In the genomic region with DNA sequence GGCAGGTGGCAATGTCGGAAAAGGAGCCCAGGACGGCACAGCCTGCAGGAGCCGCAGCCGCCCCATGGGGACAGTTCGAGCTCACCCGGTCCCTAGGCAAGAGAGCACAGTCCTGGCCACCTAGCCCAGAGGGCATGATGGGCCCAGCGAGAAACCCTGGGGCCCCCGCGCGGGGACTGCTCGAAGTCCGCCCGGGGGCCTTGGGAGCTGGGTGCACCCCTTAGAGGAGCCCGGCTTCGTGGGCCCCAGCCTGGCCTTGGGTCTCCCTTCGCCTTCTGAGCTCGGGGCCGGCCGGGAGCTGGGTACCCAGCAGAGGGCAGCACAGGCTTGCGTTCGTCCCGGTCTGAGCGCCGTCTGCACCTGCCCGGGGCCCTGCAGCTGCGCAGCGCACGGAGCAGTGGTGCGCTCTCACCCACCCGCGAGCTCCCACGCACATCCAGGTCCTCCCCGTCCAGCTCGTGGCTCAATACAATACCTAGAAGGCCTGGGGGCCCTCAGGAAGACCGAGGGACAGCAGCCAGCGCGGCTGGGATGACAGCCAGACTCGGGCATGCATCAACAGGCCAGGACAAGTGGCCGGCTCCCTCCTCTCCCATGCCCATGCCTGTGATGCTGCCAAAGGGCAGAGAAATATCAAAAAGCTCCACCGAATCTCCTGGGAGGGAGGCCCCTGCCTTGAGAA, we compare ENCODE assay signal across 8 cellular contexts.
A peak's percentile ranks its signal among the peaks of the same experiment; 100 is the strongest.
DNase-seq lines count a peak whose midpoint lies in the region; ATAC-seq and TF ChIP-seq lines count a peak whose summit lies in the region.

No MANE protein-coding gene starts in this region.

- no peak overlapping the region for H3K4me2 ChIP-seq in neural cell (ENCODE audit: low read length)

- no peak overlapping the region for H3K4me3 Mint-ChIP-seq in activated T-helper 1 cell treated with anti-CD3 and anti-CD28 coated beads, Interleukin-12 subunit alpha, Interleukin-12 subunit beta, Interleukin-2, Interleukin-4 antibody, amounts not matched to agents 30 ng/mL and 10 ng/mL and 1 ng/mL, durations not matched to agents 14 hours and 24 hours and 36 hours

- H3K9me2 ChIP-seq in neural cell (ENCODE audit: insufficient read depth, low read length) = no peaks in the 10 kb centered on the region

- H3K27me3 ChIP-seq in HUES6 (ENCODE audit: control insufficient read depth, insufficient read depth, low read length) = peaks cover 16% of the 10 kb centered on the region; the same call in 1 of the 2 replicates
- no peaks in the 10 kb centered on the region for H3K27me3 ChIP-seq in neural cell (ENCODE audit: insufficient read depth, low read depth, low read length)
- H3K27me3 ChIP-seq in stomach smooth muscle (ENCODE audit: control insufficient read depth in 1 of 2, insufficient read depth in 2 of 2, low read length in 2 of 2) = peaks cover 5 to 8% of the 10 kb centered on the region in 2 donors

- peaks cover 9% of the 10 kb centered on the region for H3K4me1 Mint-ChIP-seq in activated T-helper 1 cell treated with anti-CD3 and anti-CD28 coated beads, Interleukin-12 subunit alpha, Interleukin-12 subunit beta, Interleukin-2, Interleukin-4 antibody, amounts not matched to agents 30 ng/mL and 10 ng/mL and 1 ng/mL, durations not matched to agents 14 hours and 24 hours and 36 hours (ENCODE audit: low read depth)

- no peaks in the 10 kb centered on the region for H3K79me2 ChIP-seq in neural cell (replicated peaks; ENCODE audit: insufficient read depth, low read length)

- H3K27ac ChIP-seq in HUES6 (ENCODE audit: low read depth, low read length) (no peak overlapping the region), neural cell (ENCODE audit: low read length) (no peak overlapping the region), stomach smooth muscle (ENCODE audit: low read length) (no peak overlapping the region)

- H4K20me1 ChIP-seq in neural cell (ENCODE audit: insufficient read depth) = no peaks in the 10 kb centered on the region

- H3K9me3 Mint-ChIP-seq in activated T-helper 1 cell treated with anti-CD3 and anti-CD28 coated beads, Interleukin-12 subunit alpha, Interleukin-12 subunit beta, Interleukin-2, Interleukin-4 antibody, amounts not matched to agents 30 ng/mL and 10 ng/mL and 1 ng/mL, durations not matched to agents 14 hours and 24 hours and 36 hours = no peaks in the 10 kb centered on the region

- intact Hi-C loops in activated T-helper 1 cell treated with anti-CD3 and anti-CD28 coated beads, Interleukin-12 subunit alpha, Interleukin-12 subunit beta, Interleukin-2, Interleukin-4 antibody, amounts not matched to agents 30 ng/mL and 10 ng/mL and 1 ng/mL, durations not matched to agents 14 hours and 24 hours and 36 hours (cut with micrococcal nuclease) = loop anchor here (1.0 to 10.0 kb wide), 2 partner anchors 302 to 724 kb away; a partner anchor contains a TSS

- TF ChIP-seq CTCF in fibroblast of mammary gland (conservative IDR thresholded peaks at IDR 0.05; ENCODE audit: control insufficient read depth, insufficient read depth, low read depth, low read length) (peak; percentile 58), neural cell (IDR thresholded peaks at IDR 0.05; ENCODE audit: poor library complexity, severe bottlenecking) (peak; percentile 89)

- no peak overlapping the region for H3K27ac Mint-ChIP-seq in activated T-helper 1 cell treated with anti-CD3 and anti-CD28 coated beads, Interleukin-12 subunit alpha, Interleukin-12 subunit beta, Interleukin-2, Interleukin-4 antibody, amounts not matched to agents 30 ng/mL and 10 ng/mL and 1 ng/mL, durations not matched to agents 14 hours and 24 hours and 36 hours

- no peak for TF ChIP-seq EP300 in neural cell (conservative IDR thresholded peaks at IDR 0.05; ENCODE audit: poor library complexity, severe bottlenecking)

- peak; percentile 84 for TF ChIP-seq RAD21 in neural cell (conservative IDR thresholded peaks at IDR 0.05)

- H3F3A ChIP-seq in neural cell (ENCODE audit: insufficient read depth, low read length, poor library complexity, severe bottlenecking) = no peaks in the 10 kb centered on the region

- ATAC-seq in GM21526 (IDR thresholded peaks at IDR 0.05; ENCODE audit: low FRiP score, unreplicated experiment) = peak; percentile 70

- H3K4me1 ChIP-seq in HUES6 (ENCODE audit: control insufficient read depth, insufficient read depth, low read length) (peaks cover 4% of the 10 kb centered on the region; the same call in 1 of the 2 replicates), stomach smooth muscle (ENCODE audit: control insufficient read depth, insufficient read depth, low read length) (peaks cover 13% of the 10 kb centered on the region)

- H3K36me3 ChIP-seq in HUES6 (ENCODE audit: control insufficient read depth, insufficient read depth, low read length) (no peaks in the 10 kb centered on the region), neural cell (ENCODE audit: insufficient read depth, low read length) (no peaks in the 10 kb centered on the region), stomach smooth muscle (ENCODE audit: control insufficient read depth in 2 of 2, insufficient read depth in 2 of 2, low read length in 2 of 2) (no peaks in the 10 kb centered on the region)

- H3K9ac ChIP-seq in HUES6 (ENCODE audit: low read length) (no peak overlapping the region), neural cell (ENCODE audit: low read length) (peak overlapping the region; percentile 16), stomach smooth muscle (ENCODE audit: low read length in 2 of 2) (no peak overlapping the region)

- no peaks in the 10 kb centered on the region for H3K36me3 Mint-ChIP-seq in activated T-helper 1 cell treated with anti-CD3 and anti-CD28 coated beads, Interleukin-12 subunit alpha, Interleukin-12 subunit beta, Interleukin-2, Interleukin-4 antibody, amounts not matched to agents 30 ng/mL and 10 ng/mL and 1 ng/mL, durations not matched to agents 14 hours and 24 hours and 36 hours (ENCODE audit: low read depth)

- peak; percentile 98 for DNase-seq in D341Med (ENCODE audit: low spot score)
- DNase-seq in OCI-M1 (lab: John Stamatoyannopoulos, UW) = peak; percentile 64
- peak; percentile 53 for DNase-seq in activated T-helper 1 cell treated with anti-CD3 and anti-CD28 coated beads, Interleukin-12 subunit alpha, Interleukin-12 subunit beta, Interleukin-2, Interleukin-4 antibody, amounts not matched to agents 30 ng/mL and 10 ng/mL and 1 ng/mL, durations not matched to agents 14 hours and 24 hours and 36 hours (ENCODE audit: low spot score)
- DNase-seq in fibroblast of mammary gland (ENCODE audit: low read depth) = peak; percentile 37

- H3K9me3 ChIP-seq in HUES6 (ENCODE audit: control insufficient read depth, insufficient read depth, low read depth, low read length) = no peaks in the 10 kb centered on the region
- H3K9me3 ChIP-seq in neural cell (ENCODE audit: low read length) = no peaks in the 10 kb centered on the region
- no peaks in the 10 kb centered on the region for H3K9me3 ChIP-seq in stomach smooth muscle (ENCODE audit: control insufficient read depth in 2 of 2, low read length in 2 of 2)

- H2AFZ ChIP-seq in neural cell (ENCODE audit: low read depth, low read length) = no peak overlapping the region

- peak overlapping the region; percentile 61 for H3K4me3 ChIP-seq in HUES6 (ENCODE audit: low read depth, low read length)
- H3K4me3 ChIP-seq in fibroblast of mammary gland (ENCODE audit: control insufficient read depth, low read depth, low read length) = peak overlapping the region; percentile 4
- peak overlapping the region; percentile 56 for H3K4me3 ChIP-seq in neural cell (ENCODE audit: low read length)
- H3K4me3 ChIP-seq in stomach smooth muscle (ENCODE audit: low read length in 2 of 2) = peak overlapping the region; percentile 50 to 70

- peaks cover 49% of the 10 kb centered on the region for H3K27me3 Mint-ChIP-seq in activated T-helper 1 cell treated with anti-CD3 and anti-CD28 coated beads, Interleukin-12 subunit alpha, Interleukin-12 subunit beta, Interleukin-2, Interleukin-4 antibody, amounts not matched to agents 30 ng/mL and 10 ng/mL and 1 ng/mL, durations not matched to agents 14 hours and 24 hours and 36 hours (ENCODE audit: insufficient read depth)

TF ChIP-seq in neural cell, 6 proteins besides CTCF, POLR2A, EP300 and RAD21:
- peak; percentile 83 for TF ChIP-seq SMC3 (conservative IDR thresholded peaks at IDR 0.05; ENCODE audit: poor library complexity)
- no peak for TF ChIP-seq POLR2AphosphoS5 (IDR thresholded peaks at IDR 0.05)
- TF ChIP-seq MXI1 (conservative IDR thresholded peaks at IDR 0.05; ENCODE audit: poor library complexity, severe bottlenecking) = no peak

Comparison
In these comparisons a context has a peak if more than half of its experiments do, and no peak if none do; other contexts are left out.
1. DNase-seq: peak in every context shown above with its lines; median percentile 98 in D341Med; 64 in OCI-M1; 53 in activated T-helper 1 cell treated with anti-CD3 and anti-CD28 coated beads, Interleukin-12 subunit alpha, Interleukin-12 subunit beta, Interleukin-2, Interleukin-4 antibody, amounts not matched to agents 30 ng/mL and 10 ng/mL and 1 ng/mL, durations not matched to agents 14 hours and 24 hours and 36 hours; 37 in fibroblast of mammary gland.
2. H3K4me3 ChIP-seq: peak in every context shown above with its lines; median percentile 61 in HUES6; 60 in stomach smooth muscle; 56 in neural cell; 4 in fibroblast of mammary gland.